In the genomic region with DNA sequence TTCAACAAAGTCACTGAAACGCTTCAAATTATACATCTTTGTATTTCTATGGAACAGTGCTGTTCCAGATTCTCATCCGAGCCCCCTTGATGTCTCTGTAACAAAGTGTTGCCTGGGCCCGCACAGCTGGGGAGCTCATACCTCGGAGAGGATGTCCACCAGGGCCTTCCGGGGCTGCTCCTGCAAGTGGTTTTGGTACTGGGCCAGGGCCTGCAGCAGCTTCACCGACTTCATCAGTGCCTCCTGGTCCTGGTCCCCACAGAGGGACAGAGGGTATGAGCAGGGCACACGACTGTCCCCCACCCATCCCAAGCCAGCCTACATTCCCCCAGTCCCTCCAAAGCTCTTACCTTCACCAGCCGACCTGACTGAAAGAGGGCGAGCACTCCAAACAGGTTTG, we compare ENCODE assay signal across 10 cellular contexts. TPM values are rescaled to one million over a fixed set of nuclear protein-coding genes. Genes with fewer than 3 reads are reported as not detected.
DNase-seq lines count a peak whose midpoint lies in the region; ATAC-seq and TF ChIP-seq lines count a peak whose summit lies in the region.
"Had no signal": no experiment of that assay in that cellular context is flagged by ENCODE, and none has a peak within 500 bp of the region (broad histone marks: within the 10 kb centered on the region; RNA-seq: fewer than 3 reads in every experiment).

No MANE protein-coding gene starts in this region.

- peaks cover 22% of the 10 kb centered on the region for H3K79me2 ChIP-seq in SU-DHL-6 (ENCODE audit: insufficient read depth, low read length)

- H3K4me3 ChIP-seq in SU-DHL-6 (ENCODE audit: insufficient read depth, low read length, poor library complexity, severe bottlenecking) (peak overlapping the region; percentile 87), foreskin fibroblast (ENCODE audit: low read depth in 1 of 2, low read length in 2 of 2) (peak overlapping the region; percentile 78 to 88)

- H3K4me2 ChIP-seq in SU-DHL-6 (ENCODE audit: low read depth, low read length, poor library complexity, severe bottlenecking), result peak overlapping the region; percentile 93

- peak overlapping the region; percentile 88 to 97 for H3K4me3 Mint-ChIP-seq in activated T-cell treated with anti-CD3 and anti-CD28 coated beads, Interleukin-2, amount 50 U/mL, for 72 hours
- peak overlapping the region; percentile 89 for H3K4me3 Mint-ChIP-seq in stimulated activated effector memory CD8-positive, alpha-beta T cell treated with anti-CD3 and anti-CD28 coated beads, Interleukin-12 subunit alpha, Interleukin-12 subunit beta, amount 100 ng/mL, for 72 hours

- no peak for DNase-seq in activated T-cell treated with anti-CD3 and anti-CD28 coated beads, Interleukin-2, amount 50 U/mL, for 72 hours
- DNase-seq in activated T-cell treated with anti-CD3 and anti-CD28 coated beads, Interleukin-2, amount 50 U/mL, for 1 hour, result no peak
- DNase-seq in foreskin fibroblast (no peak), NCI-H82 (lab: John Stamatoyannopoulos, UW) (no peak), C1 segment of cervical spinal cord (lab: John Stamatoyannopoulos, UW) (no peak), nucleus accumbens (lab: John Stamatoyannopoulos, UW) (no peak)
- DNase-seq in stimulated activated effector memory CD8-positive, alpha-beta T cell treated with anti-CD3 and anti-CD28 coated beads, Interleukin-12 subunit alpha, Interleukin-12 subunit beta, amount 100 ng/mL, for 72 hours (ENCODE audit: low spot score in 2 of 2), result no peak
- DNase-seq: esophagus squamous epithelium, NCI-H510A treated with DMSO at 0.1 percent for 48 hours had no signal

- no peaks in the 10 kb centered on the region for H3K9me3 ChIP-seq in SU-DHL-6 (ENCODE audit: insufficient read depth, low read length)
- H3K9me3 ChIP-seq: esophagus squamous epithelium had no signal

- no peak overlapping the region for H3K27ac ChIP-seq in SU-DHL-6 (ENCODE audit: low read depth, low read length)

- H4K20me1 ChIP-seq in SU-DHL-6 (ENCODE audit: low read depth, low read length), result no peaks in the 10 kb centered on the region

- no peaks in the 10 kb centered on the region for H3K27me3 ChIP-seq in SU-DHL-6 (ENCODE audit: low read length)
- H3K27me3 ChIP-seq: esophagus squamous epithelium had no signal

- TF ChIP-seq CTCF in SU-DHL-6 (IDR thresholded peaks at IDR 0.05; ENCODE audit: insufficient read depth, low read length, poor library complexity, severe bottlenecking), result no peak
- TF ChIP-seq CTCF in foreskin fibroblast (IDR thresholded peaks at IDR 0.05; ENCODE audit: low read depth, low read length), result no peak

- H3K9me3 Mint-ChIP-seq in activated T-cell treated with anti-CD3 and anti-CD28 coated beads, Interleukin-2, amount 50 U/mL, for 72 hours, result no peaks in the 10 kb centered on the region
- no peaks in the 10 kb centered on the region for H3K9me3 Mint-ChIP-seq in stimulated activated effector memory CD8-positive, alpha-beta T cell treated with anti-CD3 and anti-CD28 coated beads, Interleukin-12 subunit alpha, Interleukin-12 subunit beta, amount 100 ng/mL, for 72 hours

- no peaks in the 10 kb centered on the region for H3K27me3 Mint-ChIP-seq in activated T-cell treated with anti-CD3 and anti-CD28 coated beads, Interleukin-2, amount 50 U/mL, for 72 hours (ENCODE audit: low read depth)

- H2AFZ ChIP-seq in SU-DHL-6 (ENCODE audit: low read depth, low read length, severe bottlenecking), result no peak overlapping the region

- no peak overlapping the region for H3K27ac Mint-ChIP-seq in activated T-cell treated with anti-CD3 and anti-CD28 coated beads, Interleukin-2, amount 50 U/mL, for 72 hours
- peak overlapping the region; percentile 95 for H3K27ac Mint-ChIP-seq in stimulated activated effector memory CD8-positive, alpha-beta T cell treated with anti-CD3 and anti-CD28 coated beads, Interleukin-12 subunit alpha, Interleukin-12 subunit beta, amount 100 ng/mL, for 72 hours

- H3K36me3 ChIP-seq in SU-DHL-6 (ENCODE audit: low read length), result no peaks in the 10 kb centered on the region

- H3K9me2 ChIP-seq in SU-DHL-6 (replicated peaks; ENCODE audit: insufficient read depth, low read length), result no peaks in the 10 kb centered on the region

- peaks cover 3 to 5% of the 10 kb centered on the region in 2 donors for H3K36me3 Mint-ChIP-seq in activated T-cell treated with anti-CD3 and anti-CD28 coated beads, Interleukin-2, amount 50 U/mL, for 72 hours (ENCODE audit: insufficient read depth in 2 of 2)
- peaks cover 66% of the 10 kb centered on the region for H3K36me3 Mint-ChIP-seq in stimulated activated effector memory CD8-positive, alpha-beta T cell treated with anti-CD3 and anti-CD28 coated beads, Interleukin-12 subunit alpha, Interleukin-12 subunit beta, amount 100 ng/mL, for 72 hours

- no peaks in the 10 kb centered on the region for H3F3A ChIP-seq in SU-DHL-6 (ENCODE audit: insufficient read depth)

- H3K4me1 Mint-ChIP-seq in activated T-cell treated with anti-CD3 and anti-CD28 coated beads, Interleukin-2, amount 50 U/mL, for 72 hours (ENCODE audit: low read depth), result peaks cover 48% of the 10 kb centered on the region
- H3K4me1 Mint-ChIP-seq in stimulated activated effector memory CD8-positive, alpha-beta T cell treated with anti-CD3 and anti-CD28 coated beads, Interleukin-12 subunit alpha, Interleukin-12 subunit beta, amount 100 ng/mL, for 72 hours, result peaks cover 32% of the 10 kb centered on the region

- ATAC-seq in activated T-cell treated with anti-CD3 and anti-CD28 coated beads, Interleukin-2, amount 50 U/mL, for 72 hours (replicated peaks in 1 of 2), result no peak
- ATAC-seq in stimulated activated effector memory CD8-positive, alpha-beta T cell treated with anti-CD3 and anti-CD28 coated beads, Interleukin-12 subunit alpha, Interleukin-12 subunit beta, amount 100 ng/mL, for 72 hours, result no peak

- H3K9ac ChIP-seq in SU-DHL-6 (ENCODE audit: low read length), result peak overlapping the region; percentile 77

RNA-seq across cellular contexts. Expression of a gene that starts 1.5 kb away (rescaled TPM):
- 10 to 100 TPM; 44.5 to 55.7 TPM for total RNA-seq in activated T-cell treated with anti-CD3 and anti-CD28 coated beads, Interleukin-2, amount 50 U/mL, for 72 hours

RNA-seq across cellular contexts. Expression of a gene that starts 6.7 kb away (rescaled TPM):
- total RNA-seq in activated T-cell treated with anti-CD3 and anti-CD28 coated beads, Interleukin-2, amount 50 U/mL, for 72 hours, result not detected

RNA-seq across cellular contexts. Expression of a gene that starts 30.7 kb away (rescaled TPM):
- total RNA-seq in activated T-cell treated with anti-CD3 and anti-CD28 coated beads, Interleukin-2, amount 50 U/mL, for 72 hours, result not detected

RNA-seq across cellular contexts. Expression of a gene that starts 55.0 kb away (rescaled TPM):
- 1 to 10 TPM; 1.1 to 1.3 TPM for total RNA-seq in activated T-cell treated with anti-CD3 and anti-CD28 coated beads, Interleukin-2, amount 50 U/mL, for 72 hours
